In the genomic region with DNA sequence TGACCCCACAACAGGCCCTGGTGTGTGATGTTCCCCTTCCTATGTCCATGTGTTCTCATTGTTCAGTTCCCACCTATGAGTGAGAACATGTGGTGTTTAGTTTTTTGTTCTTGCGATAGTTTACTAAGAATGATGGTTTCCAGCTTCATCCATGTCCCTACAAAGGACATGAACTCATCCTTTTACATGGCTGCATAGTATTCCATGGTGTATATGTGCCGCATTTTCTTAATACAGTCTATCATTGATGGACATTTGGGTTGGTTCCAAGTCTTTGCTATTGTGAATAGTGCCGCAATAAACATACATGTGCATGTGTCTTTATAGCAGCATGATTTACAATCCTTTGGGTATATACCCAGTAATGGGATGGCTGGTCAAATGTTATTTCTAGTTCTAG, we compare ENCODE assay signal across 1 cellular context. TPM values are rescaled to one million over a fixed set of nuclear protein-coding genes. Genes with fewer than 3 reads are reported as not detected.
"Had no signal": no experiment of that assay in that cellular context is flagged by ENCODE, and none has a peak within 500 bp of the region (broad histone marks: within the 10 kb centered on the region; RNA-seq: fewer than 3 reads in every experiment).

No MANE protein-coding gene starts in this region.

RNA-seq across cellular contexts. Expression of a gene that starts 22.6 kb away (rescaled TPM):
- total RNA-seq: G401 had no signal
